Comparison of ENCODE assay signal across 7 cellular contexts in genomic region chrX:8907678-8908077, GRCh38.
"Had no signal": no experiment of that assay in that cellular context is flagged by ENCODE, and none has a peak within 500 bp of the region (broad histone marks: within the 10 kb centered on the region; RNA-seq: fewer than 3 reads in every experiment).

No MANE protein-coding gene starts in this region.

- H3K4me2 ChIP-seq: GM23338 had no signal

- H3K4me3 Mint-ChIP-seq: GM23338, HFFc6, IgD-negative memory B cell had no signal

- H3K9me3 Mint-ChIP-seq: GM23338, HFFc6, IgD-negative memory B cell had no signal

- H3K9me3 ChIP-seq: HAP-1 had no signal

- H3K27ac ChIP-seq: HL-60 had no signal

- H3K4me1 Mint-ChIP-seq: IgD-negative memory B cell had no signal

- H3K4me1 ChIP-seq: HAP-1 had no signal

- DNase-seq: HFFc6 had no signal

- H3K4me3 ChIP-seq: GM23338, HAP-1 had no signal

- H3K36me3 ChIP-seq: HAP-1 had no signal

- ATAC-seq: GM23338, HCT116, HepG2 had no signal

- H2AFZ ChIP-seq: GM23338 had no signal

- H3K27ac Mint-ChIP-seq: GM23338, HFFc6, IgD-negative memory B cell had no signal

- H3K36me3 Mint-ChIP-seq: IgD-negative memory B cell had no signal
